ENCODE assay signal across 8 cellular contexts in the genomic region with DNA sequence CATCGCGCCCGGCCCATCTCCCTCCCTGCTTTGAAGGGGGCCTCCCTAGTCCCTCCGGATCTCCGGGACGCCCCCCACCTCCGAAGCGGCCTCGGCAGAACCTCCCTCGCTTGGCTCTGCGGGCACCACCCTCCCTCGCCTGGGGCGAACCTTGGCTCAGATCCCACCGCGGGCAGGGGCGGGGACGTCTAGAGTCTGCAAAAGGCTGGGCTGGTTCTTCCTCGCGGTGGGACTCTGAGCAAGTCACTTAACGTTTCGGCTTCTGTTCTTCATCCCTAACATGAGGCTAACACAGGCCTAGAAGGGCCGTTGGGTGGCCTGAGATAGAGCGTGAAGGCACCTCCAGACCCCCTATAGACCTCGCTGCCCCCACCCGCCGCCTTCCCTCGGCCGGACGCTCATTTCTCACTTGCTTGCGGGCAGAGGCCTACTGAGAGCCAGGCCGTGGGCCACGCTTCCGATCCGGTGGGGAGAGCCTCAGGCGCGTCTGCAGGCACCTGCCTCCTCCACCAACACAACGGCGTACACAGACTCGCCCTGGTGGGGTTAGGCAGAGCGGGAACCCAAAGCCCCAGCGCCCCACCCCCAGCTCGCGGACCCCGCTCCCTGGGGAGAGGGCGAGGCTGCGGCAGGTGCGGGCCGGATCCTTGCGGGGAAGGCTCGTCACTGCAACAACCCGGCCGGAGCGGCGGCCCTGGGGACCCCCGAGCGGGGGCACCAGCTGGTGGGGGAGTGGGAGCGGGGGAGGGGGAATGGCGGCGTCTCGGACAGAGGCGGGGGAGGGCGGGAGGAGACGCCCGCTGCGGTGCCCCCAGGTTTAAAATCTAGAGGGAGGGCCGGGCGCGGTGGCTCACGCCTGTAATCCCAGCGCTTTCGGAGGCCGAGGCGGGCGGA. TPM values are rescaled to one million over a fixed set of nuclear protein-coding genes. Genes with fewer than 3 reads are reported as not detected.
A peak's percentile ranks its signal among the peaks of the same experiment; 100 is the strongest.
DNase-seq lines count a peak whose midpoint lies in the region; ATAC-seq, FAIRE-seq and TF ChIP-seq lines count a peak whose summit lies in the region.

No MANE protein-coding gene starts in this region.

- no peaks in the 10 kb centered on the region for H3K9me3 ChIP-seq in pancreas
- no peaks in the 10 kb centered on the region for H3K9me3 ChIP-seq in tibial nerve

- WGBS in pancreas, 2 donors = 46 to 47% methylated on average over 55 to 74 of the region's 74 CpGs
- WGBS in tibial nerve, 2 donors = 11 to 12% methylated on average over 41 to 49 of the region's 74 CpGs

- no peaks in the 10 kb centered on the region for H3K9me3 Mint-ChIP-seq in activated T-helper 17 cell treated with anti-CD3 and anti-CD28 coated beads, Interleukin-2, amount 50 U/mL, for 72 hours

- H3K4me3 ChIP-seq in foreskin fibroblast (ENCODE audit: low read depth in 1 of 2, low read length in 2 of 2) (peak overlapping the region; percentile 40 to 50), pancreas (peak overlapping the region; percentile 24 to 69 (median 46)), tibial nerve (peak overlapping the region; percentile 62 to 86 (median 80))

- peak overlapping the region; percentile 83 for H3K4me3 Mint-ChIP-seq in activated T-helper 17 cell treated with anti-CD3 and anti-CD28 coated beads, Interleukin-2, amount 50 U/mL, for 72 hours

- intact Hi-C loops in pancreas (cut with DNase I) = no loop called here

- peak in 1 of 2 donors; percentile 38 for TF ChIP-seq POLR2A in tibial nerve (IDR thresholded peaks at IDR 0.05)

- H3K4me1 Mint-ChIP-seq in activated T-helper 17 cell treated with anti-CD3 and anti-CD28 coated beads, Interleukin-2, amount 50 U/mL, for 72 hours = peaks cover 12% of the 10 kb centered on the region

- no peaks in the 10 kb centered on the region for H3K27me3 Mint-ChIP-seq in activated T-helper 17 cell treated with anti-CD3 and anti-CD28 coated beads, Interleukin-2, amount 50 U/mL, for 72 hours

- H3K4me1 ChIP-seq in pancreas (peaks cover 3 to 11% (median 4%) of the 10 kb centered on the region in 3 donors), tibial nerve (peaks cover 0 to 77% (median 49%) of the 10 kb centered on the region in 4 donors)

- H3K27me3 ChIP-seq in pancreas (no peaks in the 10 kb centered on the region), tibial nerve (no peaks in the 10 kb centered on the region)

- H3K36me3 ChIP-seq in pancreas (peaks cover 0 to 4% (median 0%) of the 10 kb centered on the region in 3 donors), tibial nerve (peaks cover 0 to 22% (median 0%) of the 10 kb centered on the region in 3 donors)

- H3K27ac Mint-ChIP-seq in activated T-helper 17 cell treated with anti-CD3 and anti-CD28 coated beads, Interleukin-2, amount 50 U/mL, for 72 hours = peak overlapping the region; percentile 83

- peak; percentile 60 for ATAC-seq in activated T-helper 17 cell treated with anti-CD3 and anti-CD28 coated beads, Interleukin-2, amount 50 U/mL, for 72 hours (replicated peaks)
- peak in 2 of 4 donors; percentile 2 to 6 for ATAC-seq in pancreas
- ATAC-seq in GM18867 (IDR thresholded peaks at IDR 0.05; ENCODE audit: unreplicated experiment) = no peak

- DNase-seq in G401 (ENCODE audit: low spot score) (peak; percentile 41), NCI-H748 treated with DMSO at 0.1 percent for 48 hours (lab: John Stamatoyannopoulos, UW) (peak; percentile 45), foreskin fibroblast (peak; percentile 73 to 90), pancreas (peak; percentile 54 to 87 (median 68)), tibial nerve (ENCODE audit: low spot score in 2 of 2) (peak; percentile 72 to 73), HK-2 (ENCODE audit: unreplicated experiment) (no peak)

- TF ChIP-seq CTCF in foreskin fibroblast (IDR thresholded peaks at IDR 0.05; ENCODE audit: low read depth, low read length) = no peak
- TF ChIP-seq CTCF in pancreas (IDR thresholded peaks at IDR 0.05) = no peak
- TF ChIP-seq CTCF in tibial nerve (IDR thresholded peaks at IDR 0.05) = no peak

- peak in 1 of 2 donors; percentile 63 for TF ChIP-seq EP300 in tibial nerve (IDR thresholded peaks at IDR 0.05)

- FAIRE-seq in pancreas (lab: Jason Lieb, UNC) = no peak

- H3K27ac ChIP-seq in pancreas (peak overlapping the region; percentile 92 to 96 (median 93)), tibial nerve (peak overlapping the region; percentile 94 to 99 (median 98))

- H3K36me3 Mint-ChIP-seq in activated T-helper 17 cell treated with anti-CD3 and anti-CD28 coated beads, Interleukin-2, amount 50 U/mL, for 72 hours (ENCODE audit: low read depth) = peaks cover 30% of the 10 kb centered on the region

- in situ Hi-C loops in G401 (cut with HindIII; ENCODE audit: low sequenced_read_pairs) = no loop called here

RNA-seq across cellular contexts. Expression of a gene that starts 5.4 kb away (rescaled TPM):
- total RNA-seq in G401 (2014; rRNA removed; shearing (Covaris generic)) = 85.0 and 94.1 TPM in 2 replicates
- total RNA-seq in activated T-helper 17 cell treated with anti-CD3 and anti-CD28 coated beads, Interleukin-2, amount 50 U/mL, for 72 hours = 10 to 100 TPM; 46.6 to 51.0 TPM
- total RNA-seq in pancreas (100 to 1,000 TPM in 4 of 6 donors, 10 to 100 TPM in 2; 95.1 to 138 (median 105) TPM), tibial nerve (100 to 1,000 TPM; 184 to 305 (median 226) TPM)
- 10 to 100 TPM; 57.2 to 69.3 TPM for polyA plus RNA-seq in pancreas

RNA-seq across cellular contexts. Expression of a gene that starts 29.4 kb away (rescaled TPM):
- total RNA-seq in G401 (2014; rRNA removed; shearing (Covaris generic)) = 13.6 and 16.4 TPM in 2 replicates
- 10 to 100 TPM; 29.9 to 30.4 TPM for total RNA-seq in activated T-helper 17 cell treated with anti-CD3 and anti-CD28 coated beads, Interleukin-2, amount 50 U/mL, for 72 hours
- total RNA-seq in pancreas (10 to 100 TPM; 13.2 to 23.8 (median 17.2) TPM), tibial nerve (100 to 1,000 TPM in 2 of 4 donors, 10 to 100 TPM in 2; 67.9 to 110 (median 95.2) TPM)
- polyA plus RNA-seq in pancreas = 10 to 100 TPM; 23.9 to 24.4 TPM

RNA-seq across cellular contexts. Expression of a gene that starts 31.0 kb away (rescaled TPM):
- total RNA-seq in G401 (2014; rRNA removed; shearing (Covaris generic)) = 62.8 and 92.7 TPM in 2 replicates
- 10 to 100 TPM; 15.5 to 21.6 TPM for total RNA-seq in activated T-helper 17 cell treated with anti-CD3 and anti-CD28 coated beads, Interleukin-2, amount 50 U/mL, for 72 hours
- total RNA-seq in pancreas (10 to 100 TPM; 18.1 to 30.8 (median 20.5) TPM), tibial nerve (10 to 100 TPM; 65.1 to 72.0 (median 70.0) TPM)
- polyA plus RNA-seq in pancreas = 10 to 100 TPM in 1 of 2 donors, 1 to 10 TPM in 1; 9.8 to 15.3 TPM
